16 cellular contexts compared by ENCODE assay signal in genomic region chr2:128300621-128301020, GRCh38. TPM values are rescaled to one million over a fixed set of nuclear protein-coding genes. Genes with fewer than 3 reads are reported as not detected.
A peak's percentile ranks its signal among the peaks of the same experiment; 100 is the strongest.
DNase-seq lines count a peak whose midpoint lies in the region; ATAC-seq and TF ChIP-seq lines count a peak whose summit lies in the region.
"Had no signal": no experiment of that assay in that cellular context is flagged by ENCODE, and none has a peak within 500 bp of the region (broad histone marks: within the 10 kb centered on the region; RNA-seq: fewer than 3 reads in every experiment).

No MANE protein-coding gene starts in this region.

- H3K27me3 ChIP-seq in right cardiac atrium (ENCODE audit: control insufficient read depth, insufficient read depth): no peaks in the 10 kb centered on the region
- H3K27me3 ChIP-seq in vagina: no peaks in the 10 kb centered on the region
- H3K27me3 ChIP-seq: cardiac muscle cell, testis had no signal

- H3K9me3 ChIP-seq in right cardiac atrium (ENCODE audit: control insufficient read depth, low read length) (no peaks in the 10 kb centered on the region), vagina (no peaks in the 10 kb centered on the region)
- H3K9me3 ChIP-seq: mucosa of descending colon, testis had no signal

- DNase-seq in right cardiac atrium: peak; percentile 6 to 25 (median 16)
- no peak for DNase-seq in cardiac septum (ENCODE audit: low spot score)
- peak; percentile 51 for DNase-seq in myocyte (ENCODE audit: low read depth)
- DNase-seq in vagina (ENCODE audit: extremely low spot score in 2 of 2): no peak
- DNase-seq in activated T-cell treated with anti-CD3 and anti-CD28 coated beads for 4 hours: no peak
- DNase-seq in DMS153 treated with DMSO at 0.1 percent for 48 hours (lab: John Stamatoyannopoulos, UW; ENCODE audit: unreplicated experiment): no peak
- DNase-seq: activated CD8-positive, alpha-beta memory T cell treated with anti-CD3 and anti-CD28 coated beads, Interleukin-2, amount 50 U/mL, for 48 hours; activated naive CD4-positive, alpha-beta T cell treated with anti-CD3 and anti-CD28 coated beads, Interleukin-2, amount 10 ng/mL, durations not matched to agents 7 days and 5 days; NCI-H526 treated with DMSO at 0.1 percent for 48 hours; T-helper 2 cell; testis had no signal

- H3K4me3 ChIP-seq in right cardiac atrium (ENCODE audit: low read length) (no peak overlapping the region), vagina (no peak overlapping the region)
- H3K4me3 ChIP-seq: cardiac muscle cell, mucosa of descending colon, testis had no signal

- intact Hi-C loops in right cardiac atrium (cut with DNase I) (no loop called here), cardiac septum (cut with DNase I) (no loop called here), vagina (cut with DNase I) (no loop called here)

- TF ChIP-seq POLR2A in vagina (IDR thresholded peaks at IDR 0.05): no peak

- TF ChIP-seq CTCF in vagina (IDR thresholded peaks at IDR 0.05): no peak

- ATAC-seq in right cardiac atrium (no peak), HG02642 (IDR thresholded peaks at IDR 0.05; ENCODE audit: poor library complexity, unreplicated experiment) (no peak)

- no peaks in the 10 kb centered on the region for H3K36me3 ChIP-seq in vagina
- H3K36me3 ChIP-seq: cardiac muscle cell had no signal

- peaks cover 14% of the 10 kb centered on the region for H3K4me1 ChIP-seq in right cardiac atrium (ENCODE audit: control insufficient read depth, insufficient read depth, low read length)
- H3K4me1 ChIP-seq in vagina: peaks cover 57% of the 10 kb centered on the region

- H3K27ac ChIP-seq in right cardiac atrium (ENCODE audit: low read length) (no peak overlapping the region), angular gyrus (ENCODE audit: low read depth, low read length) (peak overlapping the region; percentile 32), vagina (peak overlapping the region; percentile 50)
- H3K27ac ChIP-seq: cardiac muscle cell, KMS-11, testis had no signal

- whole genome bisulfite sequencing in right cardiac atrium: 86% methylated on average over 10 of the region's 10 CpGs

RNA-seq across cellular contexts. Expression of gene HS6ST1, which starts 18.0 kb away (rescaled TPM):
- total RNA-seq in right cardiac atrium: 10 to 100 TPM; 13.3 to 28.4 (median 21.1) TPM
- polyA plus RNA-seq in right cardiac atrium: 19.8 TPM
- total RNA-seq in cardiac septum: 14.4 TPM
- total RNA-seq in myocyte: 30.8 and 43.1 TPM in 2 replicates
- 20.9 TPM for polyA plus RNA-seq in myocyte (2012)
- total RNA-seq in vagina: 68.5 TPM

Comparison
In these comparisons a context has a peak if more than half of its experiments do, and no peak if none do; other contexts are left out.
1. DNase-seq: peak in right cardiac atrium (3 of 3) and myocyte (single experiment); none in cardiac septum (single experiment), vagina (0 of 2), activated T-cell treated with anti-CD3 and anti-CD28 coated beads for 4 hours (single experiment) and DMS153 treated with DMSO at 0.1 percent for 48 hours (single experiment).